1 cellular context compared by ENCODE assay signal in the genomic region with DNA sequence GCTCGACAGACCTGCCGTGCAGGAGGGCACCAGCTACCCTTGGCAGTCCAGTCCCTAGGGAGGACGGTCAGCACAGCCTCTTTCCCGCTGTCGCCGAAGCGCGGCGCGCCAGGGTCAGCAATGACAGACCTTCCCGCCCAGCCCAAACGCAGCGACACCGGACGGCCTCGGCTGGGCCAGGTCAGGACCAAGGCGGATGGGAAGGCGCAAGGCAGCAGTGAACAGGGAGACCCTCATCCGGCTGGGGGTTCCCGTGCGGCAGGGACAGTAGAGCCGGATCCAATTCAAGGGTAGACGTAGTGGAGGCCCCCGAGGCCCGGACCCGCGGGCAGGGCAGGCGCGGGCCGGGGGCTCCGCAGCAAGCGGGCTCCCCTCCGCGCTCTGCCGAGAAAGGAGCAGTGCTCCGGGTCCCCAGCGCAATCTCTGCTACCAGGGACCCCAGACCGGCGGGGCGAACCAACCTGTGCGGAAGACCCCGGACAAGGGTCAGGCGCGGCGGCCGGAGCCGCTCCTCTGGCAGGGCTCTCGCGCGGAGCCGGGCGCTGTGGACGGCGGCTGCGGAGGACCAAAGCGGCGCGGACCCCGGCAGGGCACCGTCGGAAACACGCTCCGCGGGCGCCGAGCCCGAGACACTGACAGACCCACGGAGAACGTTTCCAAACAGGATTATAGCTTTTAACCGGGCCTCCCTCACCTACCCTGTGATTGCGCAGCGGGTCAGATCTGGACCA.
TF ChIP-seq lines count a peak whose summit lies in the region.

A gene with protein sequence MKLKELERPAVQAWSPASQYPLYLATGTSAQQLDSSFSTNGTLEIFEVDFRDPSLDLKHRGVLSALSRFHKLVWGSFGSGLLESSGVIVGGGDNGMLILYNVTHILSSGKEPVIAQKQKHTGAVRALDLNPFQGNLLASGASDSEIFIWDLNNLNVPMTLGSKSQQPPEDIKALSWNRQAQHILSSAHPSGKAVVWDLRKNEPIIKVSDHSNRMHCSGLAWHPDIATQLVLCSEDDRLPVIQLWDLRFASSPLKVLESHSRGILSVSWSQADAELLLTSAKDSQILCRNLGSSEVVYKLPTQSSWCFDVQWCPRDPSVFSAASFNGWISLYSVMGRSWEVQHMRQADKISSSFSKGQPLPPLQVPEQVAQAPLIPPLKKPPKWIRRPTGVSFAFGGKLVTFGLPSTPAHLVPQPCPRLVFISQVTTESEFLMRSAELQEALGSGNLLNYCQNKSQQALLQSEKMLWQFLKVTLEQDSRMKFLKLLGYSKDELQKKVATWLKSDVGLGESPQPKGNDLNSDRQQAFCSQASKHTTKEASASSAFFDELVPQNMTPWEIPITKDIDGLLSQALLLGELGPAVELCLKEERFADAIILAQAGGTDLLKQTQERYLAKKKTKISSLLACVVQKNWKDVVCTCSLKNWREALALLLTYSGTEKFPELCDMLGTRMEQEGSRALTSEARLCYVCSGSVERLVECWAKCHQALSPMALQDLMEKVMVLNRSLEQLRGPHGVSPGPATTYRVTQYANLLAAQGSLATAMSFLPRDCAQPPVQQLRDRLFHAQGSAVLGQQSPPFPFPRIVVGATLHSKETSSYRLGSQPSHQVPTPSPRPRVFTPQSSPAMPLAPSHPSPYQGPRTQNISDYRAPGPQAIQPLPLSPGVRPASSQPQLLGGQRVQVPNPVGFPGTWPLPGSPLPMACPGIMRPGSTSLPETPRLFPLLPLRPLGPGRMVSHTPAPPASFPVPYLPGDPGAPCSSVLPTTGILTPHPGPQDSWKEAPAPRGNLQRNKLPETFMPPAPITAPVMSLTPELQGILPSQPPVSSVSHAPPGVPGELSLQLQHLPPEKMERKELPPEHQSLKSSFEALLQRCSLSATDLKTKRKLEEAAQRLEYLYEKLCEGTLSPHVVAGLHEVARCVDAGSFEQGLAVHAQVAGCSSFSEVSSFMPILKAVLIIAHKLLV (minus strand): TSS at position 541 of the 731 bp plus-strand sequence. CDS start 2,909 bp downstream, outside the sequence.

TF ChIP-seq in WTC11, 78 proteins besides CTCF, POLR2A, EP300 and RAD21 (continued from another document and continues in another):
- TF ChIP-seq, protein P1, sequence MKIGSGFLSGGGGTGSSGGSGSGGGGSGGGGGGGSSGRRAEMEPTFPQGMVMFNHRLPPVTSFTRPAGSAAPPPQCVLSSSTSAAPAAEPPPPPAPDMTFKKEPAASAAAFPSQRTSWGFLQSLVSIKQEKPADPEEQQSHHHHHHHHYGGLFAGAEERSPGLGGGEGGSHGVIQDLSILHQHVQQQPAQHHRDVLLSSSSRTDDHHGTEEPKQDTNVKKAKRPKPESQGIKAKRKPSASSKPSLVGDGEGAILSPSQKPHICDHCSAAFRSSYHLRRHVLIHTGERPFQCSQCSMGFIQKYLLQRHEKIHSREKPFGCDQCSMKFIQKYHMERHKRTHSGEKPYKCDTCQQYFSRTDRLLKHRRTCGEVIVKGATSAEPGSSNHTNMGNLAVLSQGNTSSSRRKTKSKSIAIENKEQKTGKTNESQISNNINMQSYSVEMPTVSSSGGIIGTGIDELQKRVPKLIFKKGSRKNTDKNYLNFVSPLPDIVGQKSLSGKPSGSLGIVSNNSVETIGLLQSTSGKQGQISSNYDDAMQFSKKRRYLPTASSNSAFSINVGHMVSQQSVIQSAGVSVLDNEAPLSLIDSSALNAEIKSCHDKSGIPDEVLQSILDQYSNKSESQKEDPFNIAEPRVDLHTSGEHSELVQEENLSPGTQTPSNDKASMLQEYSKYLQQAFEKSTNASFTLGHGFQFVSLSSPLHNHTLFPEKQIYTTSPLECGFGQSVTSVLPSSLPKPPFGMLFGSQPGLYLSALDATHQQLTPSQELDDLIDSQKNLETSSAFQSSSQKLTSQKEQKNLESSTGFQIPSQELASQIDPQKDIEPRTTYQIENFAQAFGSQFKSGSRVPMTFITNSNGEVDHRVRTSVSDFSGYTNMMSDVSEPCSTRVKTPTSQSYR (CRISPR knock-in tag; IDR thresholded peaks at IDR 0.05) = no peak
- TF ChIP-seq NR2C2 (CRISPR knock-in tag; IDR thresholded peaks at IDR 0.05) (no peak), CBFB (CRISPR knock-in tag; IDR thresholded peaks at IDR 0.05; ENCODE audit: low read depth) (no peak), ZNF232 (CRISPR knock-in tag; IDR thresholded peaks at IDR 0.05) (peak; percentile 72; the same call in 1 of the 2 replicates), TP53 (CRISPR knock-in tag; IDR thresholded peaks at IDR 0.05) (no peak), TEAD1 (CRISPR knock-in tag; IDR thresholded peaks at IDR 0.05) (no peak), ZNF671 (CRISPR knock-in tag; IDR thresholded peaks at IDR 0.05) (no peak), CREB1 (CRISPR knock-in tag; IDR thresholded peaks at IDR 0.05) (no peak), NFATC4 (CRISPR knock-in tag; IDR thresholded peaks at IDR 0.05) (0 out of 2 replicates have a peak, but pooled peaks have one; percentile 32), EMX1 (CRISPR knock-in tag; IDR thresholded peaks at IDR 0.05) (no peak), NR1H2 (CRISPR knock-in tag; IDR thresholded peaks at IDR 0.05) (no peak), NFE2L1 (CRISPR knock-in tag; IDR thresholded peaks at IDR 0.05) (peak; percentile 71; the same call in 1 of the 2 replicates), CREM (CRISPR knock-in tag; IDR thresholded peaks at IDR 0.05) (no peak), ELF4 (CRISPR knock-in tag; IDR thresholded peaks at IDR 0.05; ENCODE audit: low read depth) (no peak)
- TF ChIP-seq, protein P2, sequence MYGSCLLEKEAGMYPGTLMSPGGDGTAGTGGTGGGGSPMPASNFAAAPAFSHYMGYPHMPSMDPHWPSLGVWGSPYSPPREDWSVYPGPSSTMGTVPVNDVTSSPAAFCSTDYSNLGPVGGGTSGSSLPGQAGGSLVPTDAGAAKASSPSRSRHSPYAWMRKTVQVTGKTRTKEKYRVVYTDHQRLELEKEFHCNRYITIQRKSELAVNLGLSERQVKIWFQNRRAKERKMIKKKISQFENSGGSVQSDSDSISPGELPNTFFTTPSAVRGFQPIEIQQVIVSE (CRISPR knock-in tag; IDR thresholded peaks at IDR 0.05; ENCODE audit: borderline replicate concordance) = no peak
- TF ChIP-seq, protein P3, sequence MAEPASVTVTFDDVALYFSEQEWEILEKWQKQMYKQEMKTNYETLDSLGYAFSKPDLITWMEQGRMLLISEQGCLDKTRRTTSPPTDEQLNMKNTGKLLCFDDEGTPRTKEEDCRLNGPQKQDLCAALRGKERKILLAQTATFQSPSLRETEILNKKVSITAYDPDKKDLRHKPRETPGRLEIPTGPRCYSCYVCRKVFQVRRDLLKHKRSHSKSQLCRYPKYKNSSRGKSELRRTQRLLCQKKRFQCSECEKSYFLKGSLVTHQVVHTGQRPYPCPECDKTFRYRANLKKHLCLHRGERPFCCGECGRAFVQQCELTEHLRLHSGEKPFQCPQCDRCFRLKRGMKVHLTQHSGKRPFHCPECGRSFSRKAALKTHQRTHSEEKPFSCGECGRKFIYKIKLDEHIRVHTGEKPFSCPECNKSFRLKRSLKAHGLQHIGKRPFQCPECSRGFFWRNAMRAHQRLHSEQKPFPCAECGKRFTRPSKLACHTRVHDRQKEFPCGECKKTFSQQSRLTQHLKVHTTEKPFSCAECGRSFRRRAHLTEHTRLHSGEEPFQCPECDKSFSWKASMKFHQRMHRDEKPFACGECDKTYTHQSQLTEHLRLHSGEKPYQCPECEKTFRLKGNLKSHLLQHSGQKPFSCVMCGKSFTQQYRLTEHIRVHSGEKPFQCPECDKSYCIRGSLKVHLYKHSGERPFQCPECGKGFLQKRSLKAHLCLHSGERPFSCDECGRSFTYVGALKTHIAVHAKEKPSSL (CRISPR knock-in tag; conservative IDR thresholded peaks at IDR 0.05) = no peak
- TF ChIP-seq, protein P4, sequence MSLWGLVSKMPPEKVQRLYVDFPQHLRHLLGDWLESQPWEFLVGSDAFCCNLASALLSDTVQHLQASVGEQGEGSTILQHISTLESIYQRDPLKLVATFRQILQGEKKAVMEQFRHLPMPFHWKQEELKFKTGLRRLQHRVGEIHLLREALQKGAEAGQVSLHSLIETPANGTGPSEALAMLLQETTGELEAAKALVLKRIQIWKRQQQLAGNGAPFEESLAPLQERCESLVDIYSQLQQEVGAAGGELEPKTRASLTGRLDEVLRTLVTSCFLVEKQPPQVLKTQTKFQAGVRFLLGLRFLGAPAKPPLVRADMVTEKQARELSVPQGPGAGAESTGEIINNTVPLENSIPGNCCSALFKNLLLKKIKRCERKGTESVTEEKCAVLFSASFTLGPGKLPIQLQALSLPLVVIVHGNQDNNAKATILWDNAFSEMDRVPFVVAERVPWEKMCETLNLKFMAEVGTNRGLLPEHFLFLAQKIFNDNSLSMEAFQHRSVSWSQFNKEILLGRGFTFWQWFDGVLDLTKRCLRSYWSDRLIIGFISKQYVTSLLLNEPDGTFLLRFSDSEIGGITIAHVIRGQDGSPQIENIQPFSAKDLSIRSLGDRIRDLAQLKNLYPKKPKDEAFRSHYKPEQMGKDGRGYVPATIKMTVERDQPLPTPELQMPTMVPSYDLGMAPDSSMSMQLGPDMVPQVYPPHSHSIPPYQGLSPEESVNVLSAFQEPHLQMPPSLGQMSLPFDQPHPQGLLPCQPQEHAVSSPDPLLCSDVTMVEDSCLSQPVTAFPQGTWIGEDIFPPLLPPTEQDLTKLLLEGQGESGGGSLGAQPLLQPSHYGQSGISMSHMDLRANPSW (CRISPR knock-in tag; conservative IDR thresholded peaks at IDR 0.05; ENCODE audit: low read depth) = no peak
- TF ChIP-seq, protein P5, sequence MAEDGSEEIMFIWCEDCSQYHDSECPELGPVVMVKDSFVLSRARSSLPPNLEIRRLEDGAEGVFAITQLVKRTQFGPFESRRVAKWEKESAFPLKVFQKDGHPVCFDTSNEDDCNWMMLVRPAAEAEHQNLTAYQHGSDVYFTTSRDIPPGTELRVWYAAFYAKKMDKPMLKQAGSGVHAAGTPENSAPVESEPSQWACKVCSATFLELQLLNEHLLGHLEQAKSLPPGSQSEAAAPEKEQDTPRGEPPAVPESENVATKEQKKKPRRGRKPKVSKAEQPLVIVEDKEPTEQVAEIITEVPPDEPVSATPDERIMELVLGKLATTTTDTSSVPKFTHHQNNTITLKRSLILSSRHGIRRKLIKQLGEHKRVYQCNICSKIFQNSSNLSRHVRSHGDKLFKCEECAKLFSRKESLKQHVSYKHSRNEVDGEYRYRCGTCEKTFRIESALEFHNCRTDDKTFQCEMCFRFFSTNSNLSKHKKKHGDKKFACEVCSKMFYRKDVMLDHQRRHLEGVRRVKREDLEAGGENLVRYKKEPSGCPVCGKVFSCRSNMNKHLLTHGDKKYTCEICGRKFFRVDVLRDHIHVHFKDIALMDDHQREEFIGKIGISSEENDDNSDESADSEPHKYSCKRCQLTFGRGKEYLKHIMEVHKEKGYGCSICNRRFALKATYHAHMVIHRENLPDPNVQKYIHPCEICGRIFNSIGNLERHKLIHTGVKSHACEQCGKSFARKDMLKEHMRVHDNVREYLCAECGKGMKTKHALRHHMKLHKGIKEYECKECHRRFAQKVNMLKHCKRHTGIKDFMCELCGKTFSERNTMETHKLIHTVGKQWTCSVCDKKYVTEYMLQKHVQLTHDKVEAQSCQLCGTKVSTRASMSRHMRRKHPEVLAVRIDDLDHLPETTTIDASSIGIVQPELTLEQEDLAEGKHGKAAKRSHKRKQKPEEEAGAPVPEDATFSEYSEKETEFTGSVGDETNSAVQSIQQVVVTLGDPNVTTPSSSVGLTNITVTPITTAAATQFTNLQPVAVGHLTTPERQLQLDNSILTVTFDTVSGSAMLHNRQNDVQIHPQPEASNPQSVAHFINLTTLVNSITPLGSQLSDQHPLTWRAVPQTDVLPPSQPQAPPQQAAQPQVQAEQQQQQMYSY (CRISPR knock-in tag; IDR thresholded peaks at IDR 0.05) = peak; percentile 75
- TF ChIP-seq, protein P6, sequence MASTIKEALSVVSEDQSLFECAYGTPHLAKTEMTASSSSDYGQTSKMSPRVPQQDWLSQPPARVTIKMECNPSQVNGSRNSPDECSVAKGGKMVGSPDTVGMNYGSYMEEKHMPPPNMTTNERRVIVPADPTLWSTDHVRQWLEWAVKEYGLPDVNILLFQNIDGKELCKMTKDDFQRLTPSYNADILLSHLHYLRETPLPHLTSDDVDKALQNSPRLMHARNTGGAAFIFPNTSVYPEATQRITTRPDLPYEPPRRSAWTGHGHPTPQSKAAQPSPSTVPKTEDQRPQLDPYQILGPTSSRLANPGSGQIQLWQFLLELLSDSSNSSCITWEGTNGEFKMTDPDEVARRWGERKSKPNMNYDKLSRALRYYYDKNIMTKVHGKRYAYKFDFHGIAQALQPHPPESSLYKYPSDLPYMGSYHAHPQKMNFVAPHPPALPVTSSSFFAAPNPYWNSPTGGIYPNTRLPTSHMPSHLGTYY (CRISPR knock-in tag; IDR thresholded peaks at IDR 0.05) = no peak
- TF ChIP-seq, protein P7, sequence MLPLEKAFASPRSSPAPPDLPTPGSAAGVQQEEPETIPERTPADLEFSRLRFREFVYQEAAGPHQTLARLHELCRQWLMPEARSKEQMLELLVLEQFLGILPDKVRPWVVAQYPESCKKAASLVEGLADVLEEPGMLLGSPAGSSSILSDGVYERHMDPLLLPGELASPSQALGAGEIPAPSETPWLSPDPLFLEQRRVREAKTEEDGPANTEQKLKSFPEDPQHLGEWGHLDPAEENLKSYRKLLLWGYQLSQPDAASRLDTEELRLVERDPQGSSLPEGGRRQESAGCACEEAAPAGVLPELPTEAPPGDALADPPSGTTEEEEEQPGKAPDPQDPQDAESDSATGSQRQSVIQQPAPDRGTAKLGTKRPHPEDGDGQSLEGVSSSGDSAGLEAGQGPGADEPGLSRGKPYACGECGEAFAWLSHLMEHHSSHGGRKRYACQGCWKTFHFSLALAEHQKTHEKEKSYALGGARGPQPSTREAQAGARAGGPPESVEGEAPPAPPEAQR (CRISPR knock-in tag; IDR thresholded peaks at IDR 0.05) = no peak
- TF ChIP-seq, protein P8, sequence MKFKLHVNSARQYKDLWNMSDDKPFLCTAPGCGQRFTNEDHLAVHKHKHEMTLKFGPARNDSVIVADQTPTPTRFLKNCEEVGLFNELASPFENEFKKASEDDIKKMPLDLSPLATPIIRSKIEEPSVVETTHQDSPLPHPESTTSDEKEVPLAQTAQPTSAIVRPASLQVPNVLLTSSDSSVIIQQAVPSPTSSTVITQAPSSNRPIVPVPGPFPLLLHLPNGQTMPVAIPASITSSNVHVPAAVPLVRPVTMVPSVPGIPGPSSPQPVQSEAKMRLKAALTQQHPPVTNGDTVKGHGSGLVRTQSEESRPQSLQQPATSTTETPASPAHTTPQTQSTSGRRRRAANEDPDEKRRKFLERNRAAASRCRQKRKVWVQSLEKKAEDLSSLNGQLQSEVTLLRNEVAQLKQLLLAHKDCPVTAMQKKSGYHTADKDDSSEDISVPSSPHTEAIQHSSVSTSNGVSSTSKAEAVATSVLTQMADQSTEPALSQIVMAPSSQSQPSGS (CRISPR knock-in tag; IDR thresholded peaks at IDR 0.05; ENCODE audit: borderline replicate concordance, low read depth) = no peak
- TF ChIP-seq, protein P9, sequence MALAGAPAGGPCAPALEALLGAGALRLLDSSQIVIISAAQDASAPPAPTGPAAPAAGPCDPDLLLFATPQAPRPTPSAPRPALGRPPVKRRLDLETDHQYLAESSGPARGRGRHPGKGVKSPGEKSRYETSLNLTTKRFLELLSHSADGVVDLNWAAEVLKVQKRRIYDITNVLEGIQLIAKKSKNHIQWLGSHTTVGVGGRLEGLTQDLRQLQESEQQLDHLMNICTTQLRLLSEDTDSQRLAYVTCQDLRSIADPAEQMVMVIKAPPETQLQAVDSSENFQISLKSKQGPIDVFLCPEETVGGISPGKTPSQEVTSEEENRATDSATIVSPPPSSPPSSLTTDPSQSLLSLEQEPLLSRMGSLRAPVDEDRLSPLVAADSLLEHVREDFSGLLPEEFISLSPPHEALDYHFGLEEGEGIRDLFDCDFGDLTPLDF (CRISPR knock-in tag; IDR thresholded peaks at IDR 0.05) = no peak
- TF ChIP-seq, protein P10, sequence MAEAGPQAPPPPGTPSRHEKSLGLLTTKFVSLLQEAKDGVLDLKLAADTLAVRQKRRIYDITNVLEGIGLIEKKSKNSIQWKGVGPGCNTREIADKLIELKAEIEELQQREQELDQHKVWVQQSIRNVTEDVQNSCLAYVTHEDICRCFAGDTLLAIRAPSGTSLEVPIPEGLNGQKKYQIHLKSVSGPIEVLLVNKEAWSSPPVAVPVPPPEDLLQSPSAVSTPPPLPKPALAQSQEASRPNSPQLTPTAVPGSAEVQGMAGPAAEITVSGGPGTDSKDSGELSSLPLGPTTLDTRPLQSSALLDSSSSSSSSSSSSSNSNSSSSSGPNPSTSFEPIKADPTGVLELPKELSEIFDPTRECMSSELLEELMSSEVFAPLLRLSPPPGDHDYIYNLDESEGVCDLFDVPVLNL (CRISPR knock-in tag; IDR thresholded peaks at IDR 0.05; ENCODE audit: borderline replicate concordance, low read depth) = no peak
